Comparison of ENCODE assay signal across 8 cellular contexts in genomic region chr9:107484117-107484723, GRCh38. TPM values are rescaled to one million over a fixed set of nuclear protein-coding genes. Genes with fewer than 3 reads are reported as not detected.
A peak's percentile ranks its signal among the peaks of the same experiment; 100 is the strongest.
DNase-seq lines count a peak whose midpoint lies in the region; ATAC-seq, FAIRE-seq and TF ChIP-seq lines count a peak whose summit lies in the region.

No MANE protein-coding gene starts in this region.

- H3K36me3 ChIP-seq in KMS-11 (ENCODE audit: insufficient read depth) (no peaks in the 10 kb centered on the region), Peyer's patch (peaks cover 0 to 34% (median 0%) of the 10 kb centered on the region in 3 donors), neural cell (ENCODE audit: insufficient read depth, low read length) (no peaks in the 10 kb centered on the region)

- H3K9ac ChIP-seq in KMS-11 = no peak overlapping the region
- H3K9ac ChIP-seq in neural cell (ENCODE audit: low read length) = no peak overlapping the region

- FAIRE-seq in A204.1 (lab: Jason Lieb, UNC) = peak; percentile 97

- TF ChIP-seq CTCF in KMS-11 (conservative IDR thresholded peaks at IDR 0.05; ENCODE audit: low read depth, low read length) (peak; percentile 67), Peyer's patch (IDR thresholded peaks at IDR 0.05) (peak in 4 of 6 experiments; percentile 30 to 79 (median 63)), neural cell (IDR thresholded peaks at IDR 0.05; ENCODE audit: poor library complexity, severe bottlenecking) (peak; percentile 76)

- no peak overlapping the region for H3K27ac Mint-ChIP-seq in activated T-helper 17 cell treated with anti-CD3 and anti-CD28 coated beads, Interleukin-2, amount 50 U/mL, for 72 hours

- no peak overlapping the region for H3K27ac ChIP-seq in KMS-11
- H3K27ac ChIP-seq in Peyer's patch = no peak overlapping the region
- H3K27ac ChIP-seq in neural cell (ENCODE audit: low read length) = no peak overlapping the region

- peaks cover 22% of the 10 kb centered on the region for H3K27me3 Mint-ChIP-seq in activated T-helper 17 cell treated with anti-CD3 and anti-CD28 coated beads, Interleukin-2, amount 50 U/mL, for 72 hours

- no peak overlapping the region for H3K4me2 ChIP-seq in KMS-11
- no peak overlapping the region for H3K4me2 ChIP-seq in neural cell (ENCODE audit: low read length)

- H3K9me2 ChIP-seq in neural cell (ENCODE audit: insufficient read depth, low read length) = no peaks in the 10 kb centered on the region

- H4K20me1 ChIP-seq in KMS-11 (ENCODE audit: insufficient read depth) = no peaks in the 10 kb centered on the region
- no peaks in the 10 kb centered on the region for H4K20me1 ChIP-seq in neural cell (ENCODE audit: insufficient read depth)

- H3K9me3 Mint-ChIP-seq in activated T-helper 17 cell treated with anti-CD3 and anti-CD28 coated beads, Interleukin-2, amount 50 U/mL, for 72 hours = no peaks in the 10 kb centered on the region

- peak; percentile 85 for TF ChIP-seq RAD21 in neural cell (conservative IDR thresholded peaks at IDR 0.05)

- H3K4me3 ChIP-seq in KMS-11 (IDR thresholded peaks at IDR 0.05; ENCODE audit: insufficient read depth, low read depth, low read length) (no peak overlapping the region), Peyer's patch (peak overlapping the region in 2 of 4 donors; percentile 84 to 89), neural cell (ENCODE audit: low read length) (no peak overlapping the region)

- peaks cover 4% of the 10 kb centered on the region for H3K4me1 ChIP-seq in KMS-11 (ENCODE audit: low read depth, poor library complexity, severe bottlenecking)
- H3K4me1 ChIP-seq in Peyer's patch = peaks cover 0 to 6% (median 0%) of the 10 kb centered on the region in 4 donors

- H3K4me1 Mint-ChIP-seq in activated T-helper 17 cell treated with anti-CD3 and anti-CD28 coated beads, Interleukin-2, amount 50 U/mL, for 72 hours = no peaks in the 10 kb centered on the region

- no peaks in the 10 kb centered on the region for H3K36me3 Mint-ChIP-seq in activated T-helper 17 cell treated with anti-CD3 and anti-CD28 coated beads, Interleukin-2, amount 50 U/mL, for 72 hours (ENCODE audit: low read depth)

- ATAC-seq in GM18502 (IDR thresholded peaks at IDR 0.05; ENCODE audit: poor library complexity, unreplicated experiment) = peak; percentile 77
- ATAC-seq in activated T-helper 17 cell treated with anti-CD3 and anti-CD28 coated beads, Interleukin-2, amount 50 U/mL, for 72 hours (replicated peaks) = no peak

- no peaks in the 10 kb centered on the region for H3F3A ChIP-seq in neural cell (ENCODE audit: insufficient read depth, low read length, poor library complexity, severe bottlenecking)

- H3K27me3 ChIP-seq in KMS-11 (ENCODE audit: insufficient read depth, low read depth) (no peaks in the 10 kb centered on the region), Peyer's patch (no peaks in the 10 kb centered on the region), neural cell (ENCODE audit: insufficient read depth, low read depth, low read length) (peaks cover 40% of the 10 kb centered on the region)

- no peak for TF ChIP-seq EP300 in neural cell (conservative IDR thresholded peaks at IDR 0.05; ENCODE audit: poor library complexity, severe bottlenecking)

- H3K79me2 ChIP-seq in KMS-11 (ENCODE audit: insufficient read depth, low read depth) (no peaks in the 10 kb centered on the region), neural cell (replicated peaks; ENCODE audit: insufficient read depth, low read length) (no peaks in the 10 kb centered on the region)

- DNase-seq in Peyer's patch = no peak
- DNase-seq in erythroblast (lab: John Stamatoyannopoulos, UW) = peak; percentile 22 to 60
- no peak for DNase-seq in T1000 (lab: John Stamatoyannopoulos, UW)

- TF ChIP-seq POLR2A in Peyer's patch (IDR thresholded peaks at IDR 0.05) = peak in 1 of 2 donors; percentile 7
- TF ChIP-seq POLR2A in erythroblast (IDR thresholded peaks at IDR 0.05; ENCODE audit: low read length) = no peak

- H3K4me3 Mint-ChIP-seq in activated T-helper 17 cell treated with anti-CD3 and anti-CD28 coated beads, Interleukin-2, amount 50 U/mL, for 72 hours = no peak overlapping the region

- no peak overlapping the region for H2AFZ ChIP-seq in KMS-11 (ENCODE audit: low read depth)
- H2AFZ ChIP-seq in neural cell (ENCODE audit: low read depth, low read length) = no peak overlapping the region

- H3K9me3 ChIP-seq in Peyer's patch (no peaks in the 10 kb centered on the region), neural cell (ENCODE audit: low read length) (no peaks in the 10 kb centered on the region)

TF ChIP-seq in neural cell, 6 proteins besides CTCF, POLR2A, EP300 and RAD21:
- TF ChIP-seq MXI1 (conservative IDR thresholded peaks at IDR 0.05; ENCODE audit: poor library complexity, severe bottlenecking) = no peak
- TF ChIP-seq POLR2AphosphoS5 (IDR thresholded peaks at IDR 0.05) = no peak
- peak; percentile 87 for TF ChIP-seq SMC3 (conservative IDR thresholded peaks at IDR 0.05; ENCODE audit: poor library complexity)
- TF ChIP-seq TAF1 (IDR thresholded peaks at IDR 0.05; ENCODE audit: low read depth) = no peak
- TF ChIP-seq, protein P1, sequence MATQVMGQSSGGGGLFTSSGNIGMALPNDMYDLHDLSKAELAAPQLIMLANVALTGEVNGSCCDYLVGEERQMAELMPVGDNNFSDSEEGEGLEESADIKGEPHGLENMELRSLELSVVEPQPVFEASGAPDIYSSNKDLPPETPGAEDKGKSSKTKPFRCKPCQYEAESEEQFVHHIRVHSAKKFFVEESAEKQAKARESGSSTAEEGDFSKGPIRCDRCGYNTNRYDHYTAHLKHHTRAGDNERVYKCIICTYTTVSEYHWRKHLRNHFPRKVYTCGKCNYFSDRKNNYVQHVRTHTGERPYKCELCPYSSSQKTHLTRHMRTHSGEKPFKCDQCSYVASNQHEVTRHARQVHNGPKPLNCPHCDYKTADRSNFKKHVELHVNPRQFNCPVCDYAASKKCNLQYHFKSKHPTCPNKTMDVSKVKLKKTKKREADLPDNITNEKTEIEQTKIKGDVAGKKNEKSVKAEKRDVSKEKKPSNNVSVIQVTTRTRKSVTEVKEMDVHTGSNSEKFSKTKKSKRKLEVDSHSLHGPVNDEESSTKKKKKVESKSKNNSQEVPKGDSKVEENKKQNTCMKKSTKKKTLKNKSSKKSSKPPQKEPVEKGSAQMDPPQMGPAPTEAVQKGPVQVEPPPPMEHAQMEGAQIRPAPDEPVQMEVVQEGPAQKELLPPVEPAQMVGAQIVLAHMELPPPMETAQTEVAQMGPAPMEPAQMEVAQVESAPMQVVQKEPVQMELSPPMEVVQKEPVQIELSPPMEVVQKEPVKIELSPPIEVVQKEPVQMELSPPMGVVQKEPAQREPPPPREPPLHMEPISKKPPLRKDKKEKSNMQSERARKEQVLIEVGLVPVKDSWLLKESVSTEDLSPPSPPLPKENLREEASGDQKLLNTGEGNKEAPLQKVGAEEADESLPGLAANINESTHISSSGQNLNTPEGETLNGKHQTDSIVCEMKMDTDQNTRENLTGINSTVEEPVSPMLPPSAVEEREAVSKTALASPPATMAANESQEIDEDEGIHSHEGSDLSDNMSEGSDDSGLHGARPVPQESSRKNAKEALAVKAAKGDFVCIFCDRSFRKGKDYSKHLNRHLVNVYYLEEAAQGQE (IDR thresholded peaks at IDR 0.05; ENCODE audit: borderline replicate concordance) = no peak

RNA-seq across cellular contexts. Expression of gene KLF4, which starts 5.3 kb away (rescaled TPM):
- total RNA-seq in Peyer's patch = 100 to 1,000 TPM in 3 of 4 donors, 10 to 100 TPM in 1; 83.3 to 197 (median 165) TPM
- polyA plus RNA-seq in neural cell = 0.92 and 1.4 TPM in 2 replicates
- polyA minus RNA-seq in neural cell = 0.93 and 1.2 TPM in 2 replicates
- under 1 TPM; 0.19 to 0.48 TPM for total RNA-seq in activated T-helper 17 cell treated with anti-CD3 and anti-CD28 coated beads, Interleukin-2, amount 50 U/mL, for 72 hours

Comparison
In these comparisons a context has a peak if more than half of its experiments do, and no peak if none do; other contexts are left out.
1. DNase-seq: peak in erythroblast (2 of 2); none in Peyer's patch (0 of 3) and T1000 (single experiment).
2. RNA of gene KLF4, which starts 5.3 kb away (total RNA-seq): 83.3 to 197 TPM in Peyer's patch; 0.19 to 0.48 TPM in activated T-helper 17 cell treated with anti-CD3 and anti-CD28 coated beads, Interleukin-2, amount 50 U/mL, for 72 hours; every median in the first group is over 10 times any median in the second.
3. Peak in every context shown above with its lines, with median percentiles within 50 percentile points of each other: CTCF ChIP-seq.